ENCODE assay signal across 11 cellular contexts in genomic region chr1:160432371-160432786, GRCh38. TPM values are rescaled to one million over a fixed set of nuclear protein-coding genes. Genes with fewer than 3 reads are reported as not detected.
DNase-seq lines count a peak whose midpoint lies in the region; ATAC-seq, FAIRE-seq and TF ChIP-seq lines count a peak whose summit lies in the region.
"Had no signal": no experiment of that assay in that cellular context is flagged by ENCODE, and none has a peak within 500 bp of the region (broad histone marks: within the 10 kb centered on the region; RNA-seq: fewer than 3 reads in every experiment).

No MANE protein-coding gene starts in this region.

- H3K4me2 ChIP-seq in mammary epithelial cell (ENCODE audit: insufficient read depth, low read depth, low read length) = no peak overlapping the region

- in situ Hi-C loops in mammary epithelial cell (cut with MboI; ENCODE audit: low sequenced_read_pairs in 2 of 2) = loop anchor here (5.0 kb wide), 1 partner anchor 175 kb away; no protein-coding TSS in a partner anchor

- H2AFZ ChIP-seq in mammary epithelial cell (ENCODE audit: low read depth, low read length) = no peak overlapping the region

- peaks cover 26% of the 10 kb centered on the region for H3K36me3 Mint-ChIP-seq in activated naive CD4-positive, alpha-beta T cell treated with anti-CD3 and anti-CD28 coated beads for 36 hours (ENCODE audit: low read depth)
- no peaks in the 10 kb centered on the region for H3K36me3 Mint-ChIP-seq in T-helper 17 cell (ENCODE audit: low read depth)
- peaks cover 34% of the 10 kb centered on the region for H3K36me3 Mint-ChIP-seq in stimulated activated naive CD8-positive, alpha-beta T cell treated with anti-CD3 and anti-CD28 coated beads, Interleukin-15, Interleukin-2, amounts not matched to agents 100 ng/mL and 50 ng/mL, for 24 hours (ENCODE audit: low read depth)

- dilution Hi-C loops in mammary epithelial cell (cut with HindIII; ENCODE audit: low sequenced_read_pairs) = no loop called here

- H3K4me1 Mint-ChIP-seq in activated naive CD4-positive, alpha-beta T cell treated with anti-CD3 and anti-CD28 coated beads for 36 hours (ENCODE audit: low read depth) = peaks cover 82% of the 10 kb centered on the region
- peaks cover 41% of the 10 kb centered on the region for H3K4me1 Mint-ChIP-seq in T-helper 17 cell
- H3K4me1 Mint-ChIP-seq in stimulated activated naive CD8-positive, alpha-beta T cell treated with anti-CD3 and anti-CD28 coated beads, Interleukin-15, Interleukin-2, amounts not matched to agents 100 ng/mL and 50 ng/mL, for 24 hours (ENCODE audit: low read depth) = peaks cover 95% of the 10 kb centered on the region

- CTCF ChIA-PET in activated naive CD4-positive, alpha-beta T cell treated with anti-CD3 and anti-CD28 coated beads for 36 hours (lab: Charles Lee) = interaction anchor here (0.9 to 1.6 kb wide), 6 partner anchors 12 to 174 kb away, joined by 3 to 6 read pairs (median 5); no protein-coding TSS in a partner anchor
- CTCF ChIA-PET in mammary epithelial cell (lab: Charles Lee; ENCODE audit: low non-redundant PET) = no interaction called here

- intact Hi-C loops in activated naive CD4-positive, alpha-beta T cell treated with anti-CD3 and anti-CD28 coated beads for 36 hours (cut with micrococcal nuclease) = loop anchor here (1.0 to 5.0 kb wide), 7 partner anchors 11 to 365 kb away; partner anchors contain the start of gene LY9
- intact Hi-C loops in mammary epithelial cell (cut with micrococcal nuclease) = no loop called here

- peaks cover 12% of the 10 kb centered on the region for H3K9me3 Mint-ChIP-seq in activated naive CD4-positive, alpha-beta T cell treated with anti-CD3 and anti-CD28 coated beads for 36 hours
- peaks cover 31% of the 10 kb centered on the region for H3K9me3 Mint-ChIP-seq in stimulated activated naive CD8-positive, alpha-beta T cell treated with anti-CD3 and anti-CD28 coated beads, Interleukin-15, Interleukin-2, amounts not matched to agents 100 ng/mL and 50 ng/mL, for 24 hours

- H3K4me1 ChIP-seq in mammary epithelial cell (ENCODE audit: insufficient read depth, low read length) = no peaks in the 10 kb centered on the region
- H3K4me1 ChIP-seq: psoas muscle had no signal

- no peaks in the 10 kb centered on the region for H3K79me2 ChIP-seq in mammary epithelial cell (ENCODE audit: insufficient read depth, low read length)

- no peaks in the 10 kb centered on the region for H3K27me3 Mint-ChIP-seq in activated naive CD4-positive, alpha-beta T cell treated with anti-CD3 and anti-CD28 coated beads for 36 hours (ENCODE audit: low read depth)
- no peaks in the 10 kb centered on the region for H3K27me3 Mint-ChIP-seq in T-helper 17 cell
- H3K27me3 Mint-ChIP-seq in stimulated activated naive CD8-positive, alpha-beta T cell treated with anti-CD3 and anti-CD28 coated beads, Interleukin-15, Interleukin-2, amounts not matched to agents 100 ng/mL and 50 ng/mL, for 24 hours = no peaks in the 10 kb centered on the region

- FAIRE-seq in H54 (lab: Jason Lieb, UNC) = no peak

- H3K27ac ChIP-seq in mammary epithelial cell (ENCODE audit: insufficient read depth, low read depth, low read length) = no peak overlapping the region
- H3K27ac ChIP-seq: psoas muscle, suprapubic skin had no signal

- peaks cover 2% of the 10 kb centered on the region for H3K9me3 ChIP-seq in T-helper 17 cell (ENCODE audit: control insufficient read depth, low read length, poor library complexity, severe bottlenecking)
- no peaks in the 10 kb centered on the region for H3K9me3 ChIP-seq in mammary epithelial cell (replicated peaks; ENCODE audit: insufficient read depth, low read length)
- H3K9me3 ChIP-seq: psoas muscle, suprapubic skin had no signal

- ATAC-seq in HG02943 (IDR thresholded peaks at IDR 0.05; ENCODE audit: low read depth, unreplicated experiment) = peak; percentile 45
- ATAC-seq in T-helper 17 cell = peak; percentile 48
- ATAC-seq: psoas muscle had no signal

- no peaks in the 10 kb centered on the region for H3K36me3 ChIP-seq in mammary epithelial cell (ENCODE audit: insufficient read depth, low read length)

- H3K27ac Mint-ChIP-seq in activated naive CD4-positive, alpha-beta T cell treated with anti-CD3 and anti-CD28 coated beads for 36 hours = peak overlapping the region; percentile 88
- peak overlapping the region; percentile 88 for H3K27ac Mint-ChIP-seq in T-helper 17 cell
- peak overlapping the region; percentile 92 for H3K27ac Mint-ChIP-seq in stimulated activated naive CD8-positive, alpha-beta T cell treated with anti-CD3 and anti-CD28 coated beads, Interleukin-15, Interleukin-2, amounts not matched to agents 100 ng/mL and 50 ng/mL, for 24 hours

- DNase-seq in activated naive CD4-positive, alpha-beta T cell treated with anti-CD3 and anti-CD28 coated beads for 36 hours = peak; percentile 68
- DNase-seq in activated naive CD4-positive, alpha-beta T cell treated with anti-CD3 and anti-CD28 coated beads, Interleukin-2, amount 50 U/mL, for 16 hours = no peak
- DNase-seq in T-helper 17 cell (no peak), H54 (ENCODE audit: insufficient read length, low spot score) (no peak), RPMI8226 (no peak), mammary epithelial cell (no peak)
- DNase-seq: foreskin fibroblast, psoas muscle had no signal

- peaks cover 3% of the 10 kb centered on the region for H3K27me3 ChIP-seq in mammary epithelial cell (ENCODE audit: insufficient read depth, low read length)
- H3K27me3 ChIP-seq: suprapubic skin had no signal

- peak overlapping the region; percentile 25 for H3K4me3 Mint-ChIP-seq in activated naive CD4-positive, alpha-beta T cell treated with anti-CD3 and anti-CD28 coated beads for 36 hours
- H3K4me3 Mint-ChIP-seq in T-helper 17 cell = peak overlapping the region; percentile 47
- H3K4me3 Mint-ChIP-seq in stimulated activated naive CD8-positive, alpha-beta T cell treated with anti-CD3 and anti-CD28 coated beads, Interleukin-15, Interleukin-2, amounts not matched to agents 100 ng/mL and 50 ng/mL, for 24 hours = peak overlapping the region; percentile 28

- TF ChIP-seq CTCF in mammary epithelial cell (conservative IDR thresholded peaks at IDR 0.05 in 1 of 2, IDR thresholded peaks at IDR 0.05 in 1 of 2; ENCODE audit: extremely low read depth in 1 of 2, insufficient read depth in 1 of 2, low read depth in 1 of 2, low read length in 2 of 2) = no peak

- H4K20me1 ChIP-seq in mammary epithelial cell (ENCODE audit: insufficient read depth, low read length) = no peaks in the 10 kb centered on the region

- TF ChIP-seq POLR2A in H54 (IDR thresholded peaks at IDR 0.05; ENCODE audit: low read depth, low read length) = no peak

- H3K4me3 ChIP-seq in mammary epithelial cell (replicated peaks in 1 of 3; ENCODE audit: insufficient read depth in 1 of 3, low read depth in 2 of 3, low read length in 3 of 3) = no peak overlapping the region
- H3K4me3 ChIP-seq: psoas muscle, suprapubic skin had no signal

- BruUV-seq in mammary epithelial cell (replicated peaks; lab: Mats Ljungman, UMichigan) = no TSS peak

- no peak overlapping the region for H3K9ac ChIP-seq in mammary epithelial cell (ENCODE audit: insufficient read depth, low read length)

RNA-seq across cellular contexts. Expression of gene VANGL2, which starts 32.0 kb away (rescaled TPM):
- total RNA-seq in activated naive CD4-positive, alpha-beta T cell treated with anti-CD3 and anti-CD28 coated beads for 36 hours = under 1 TPM in 1 of 2 experiments, not detected in 1; 0.27 TPM
- total RNA-seq in T-helper 17 cell (not detected), mammary epithelial cell (10 to 100 TPM in 1 of 2 donors, 1 to 10 TPM in 1; 8.7 to 10.3 TPM)
- 7.4 TPM for polyA plus RNA-seq in mammary epithelial cell
- 6.4 TPM for polyA minus RNA-seq in mammary epithelial cell

Comparison
In these comparisons a context has a peak if more than half of its experiments do, and no peak if none do; other contexts are left out.
1. RNA of gene VANGL2, which starts 32.0 kb away (total RNA-seq): 8.7 to 10.3 TPM in mammary epithelial cell; 0.27 TPM in activated naive CD4-positive, alpha-beta T cell treated with anti-CD3 and anti-CD28 coated beads for 36 hours and not detected in T-helper 17 cell; every median in the first group is over 4 times any median in the second.
2. Peak in every context shown above with its lines, with median percentiles within 50 percentile points of each other: H3K27ac Mint-ChIP-seq and H3K4me3 Mint-ChIP-seq.